Comparison of ENCODE assay signal across 1 cellular context in the genomic region with DNA sequence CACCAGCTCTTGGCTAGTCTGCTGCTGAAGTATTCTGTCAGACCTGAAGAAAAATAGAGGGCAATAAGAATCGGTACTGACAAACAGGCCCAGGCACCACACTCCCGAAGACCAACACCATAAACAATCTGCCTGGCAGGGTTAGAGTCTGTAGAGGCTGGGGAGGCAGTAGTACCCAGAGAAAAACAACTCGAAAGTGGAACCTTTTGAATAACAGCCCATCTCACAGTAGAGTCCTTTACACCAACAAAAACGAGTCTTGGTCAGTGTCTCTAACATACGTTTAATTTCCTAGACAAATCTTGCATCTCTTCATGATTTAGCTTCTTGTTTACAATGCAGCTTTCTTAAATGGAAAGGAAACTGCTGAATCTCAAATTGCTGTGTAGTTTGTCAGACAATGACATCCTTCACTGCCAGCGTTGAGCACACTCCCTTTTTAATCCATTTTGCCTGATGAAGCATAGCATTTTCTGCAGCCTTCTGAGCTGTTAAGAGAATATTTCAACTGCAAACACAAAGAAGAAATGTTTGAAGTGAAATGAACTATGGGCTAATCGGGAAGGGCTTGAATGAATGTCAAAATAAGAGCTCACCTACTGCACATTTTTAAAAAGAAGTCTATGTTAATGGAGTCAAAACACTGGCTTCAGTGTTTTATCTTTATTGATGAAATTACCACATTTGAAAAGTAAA.
TF ChIP-seq lines count a peak whose summit lies in the region.

No MANE protein-coding gene starts in this region.

TF ChIP-seq in SK-N-SH treated with all-trans-retinoic acid at 6 μM for 48 hours, 23 proteins besides CTCF, POLR2A, EP300 and RAD21 (continued from another document):
- no peak for TF ChIP-seq POU6F1 (CRISPR knock-in tag; IDR thresholded peaks at IDR 0.05; ENCODE audit: borderline replicate concordance, low read depth)
- no peak for TF ChIP-seq PPARA (CRISPR knock-in tag; IDR thresholded peaks at IDR 0.05; ENCODE audit: borderline replicate concordance)
- TF ChIP-seq ZNF8 (CRISPR knock-in tag; IDR thresholded peaks at IDR 0.05): no peak
- TF ChIP-seq ZFP30 (CRISPR knock-in tag; IDR thresholded peaks at IDR 0.05): no peak
- no peak for TF ChIP-seq ZNF565 (CRISPR knock-in tag; conservative IDR thresholded peaks at IDR 0.05; ENCODE audit: low read depth)
- no peak for TF ChIP-seq ESRRG (CRISPR knock-in tag; IDR thresholded peaks at IDR 0.05)
- no peak for TF ChIP-seq SNAI2 (CRISPR knock-in tag; IDR thresholded peaks at IDR 0.05)
- no peak for TF ChIP-seq TOX (CRISPR knock-in tag; IDR thresholded peaks at IDR 0.05; ENCODE audit: borderline replicate concordance)
- no peak for TF ChIP-seq ISL1 (CRISPR knock-in tag; IDR thresholded peaks at IDR 0.05)
